In the genomic region with DNA sequence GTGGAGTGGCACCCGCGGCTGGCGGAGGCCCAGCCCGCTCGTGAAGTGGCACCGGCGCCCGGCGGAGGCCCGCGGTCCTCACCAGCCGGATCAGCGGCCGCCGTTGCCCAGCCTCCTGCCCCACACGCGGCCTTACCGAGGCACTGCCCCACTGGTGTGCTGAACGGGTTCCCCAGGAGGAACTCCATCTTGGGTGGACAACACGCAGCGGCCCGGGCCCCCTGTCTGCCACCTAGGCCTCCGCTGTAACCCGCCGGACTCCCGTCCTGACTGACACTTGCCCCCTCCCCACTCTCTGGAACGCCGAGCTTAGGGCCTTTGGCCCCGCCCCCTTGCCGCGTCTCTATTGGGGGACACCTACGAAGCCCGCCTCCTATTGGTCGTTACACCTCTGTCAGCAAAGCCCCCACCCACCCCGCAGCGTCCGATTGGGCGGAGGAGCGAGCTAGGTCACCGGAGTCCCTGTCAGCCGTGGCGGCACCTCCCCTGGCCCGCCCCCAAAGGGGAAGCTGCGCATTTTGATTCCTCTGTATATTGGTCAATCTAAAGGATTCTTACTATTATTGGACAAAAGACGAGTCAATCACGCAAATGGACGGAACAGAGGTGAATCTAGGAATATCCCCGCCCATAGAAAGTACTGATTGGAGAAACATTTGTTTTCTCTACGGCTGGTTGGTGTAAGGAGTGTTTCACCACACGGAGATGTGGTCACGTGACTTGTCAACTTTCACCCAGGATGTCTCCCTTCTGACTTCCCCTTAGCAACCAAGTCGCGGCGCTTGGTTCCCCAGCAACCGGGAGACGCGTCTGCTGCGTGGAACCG, we compare ENCODE assay signal across 8 cellular contexts. TPM values are rescaled to one million over a fixed set of nuclear protein-coding genes. Genes with fewer than 3 reads are reported as not detected.
A peak's percentile ranks its signal among the peaks of the same experiment; 100 is the strongest.
DNase-seq lines count a peak whose midpoint lies in the region; ATAC-seq and TF ChIP-seq lines count a peak whose summit lies in the region.

A gene with protein sequence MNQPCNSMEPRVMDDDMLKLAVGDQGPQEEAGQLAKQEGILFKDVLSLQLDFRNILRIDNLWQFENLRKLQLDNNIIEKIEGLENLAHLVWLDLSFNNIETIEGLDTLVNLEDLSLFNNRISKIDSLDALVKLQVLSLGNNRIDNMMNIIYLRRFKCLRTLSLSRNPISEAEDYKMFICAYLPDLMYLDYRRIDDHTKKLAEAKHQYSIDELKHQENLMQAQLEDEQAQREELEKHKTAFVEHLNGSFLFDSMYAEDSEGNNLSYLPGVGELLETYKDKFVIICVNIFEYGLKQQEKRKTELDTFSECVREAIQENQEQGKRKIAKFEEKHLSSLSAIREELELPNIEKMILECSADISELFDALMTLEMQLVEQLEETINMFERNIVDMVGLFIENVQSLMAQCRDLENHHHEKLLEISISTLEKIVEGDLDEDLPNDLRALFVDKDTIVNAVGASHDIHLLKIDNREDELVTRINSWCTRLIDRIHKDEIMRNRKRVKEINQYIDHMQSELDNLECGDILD (plus strand): TSS at position 737 of the 826 bp plus-strand sequence. CDS start 4,737 bp downstream, outside the sequence.
A gene (minus strand): TSS at position 275 of the 826 bp plus-strand sequence. CDS start 87 bp downstream, at position 188.

- no peaks in the 10 kb centered on the region for H3K9me3 ChIP-seq in mucosa of descending colon

- peaks cover 10% of the 10 kb centered on the region for H3K4me1 ChIP-seq in mucosa of descending colon (ENCODE audit: low read depth)

- peak; percentile 83 for ATAC-seq in GM21619 (IDR thresholded peaks at IDR 0.05; ENCODE audit: unreplicated experiment)
- ATAC-seq in mucosa of descending colon = peak; percentile 95

- peak; percentile 98 for DNase-seq in DMS153 treated with DMSO at 0.1 percent for 48 hours (lab: John Stamatoyannopoulos, UW; ENCODE audit: unreplicated experiment)
- peak; percentile 96 for DNase-seq in OCI-M2 (lab: John Stamatoyannopoulos, UW; ENCODE audit: unreplicated experiment)
- DNase-seq in activated T-cell treated with anti-CD3 and anti-CD28 coated beads, Interleukin-2, amount 50 U/mL, for 1 hour = peak; percentile 98
- peak; percentile 100 for DNase-seq in epithelial cell of proximal tubule (ENCODE audit: low read depth)
- DNase-seq in mucosa of descending colon = peak; percentile 100
- peak; percentile 98 to 100 for DNase-seq in stimulated activated CD8-positive, alpha-beta memory T cell treated with anti-CD3 and anti-CD28 coated beads, Interleukin-4, amount 100 ng/mL, for 1 hour (ENCODE audit: low read depth in 2 of 2, low spot score in 1 of 2)

- no peak for TF ChIP-seq CTCF in epithelial cell of proximal tubule (conservative IDR thresholded peaks at IDR 0.05; ENCODE audit: low read depth, low read length)
- TF ChIP-seq CTCF in mucosa of descending colon (IDR thresholded peaks at IDR 0.05) = no peak

- TF ChIP-seq EP300 in Ishikawa (IDR thresholded peaks at IDR 0.05; ENCODE audit: borderline replicate concordance) = no peak

- intact Hi-C loops in mucosa of descending colon (cut with DNase I, micrococcal nuclease) = no loop called here

- TF ChIP-seq RAD21 in Ishikawa (IDR thresholded peaks at IDR 0.05; ENCODE audit: low read depth) = no peak

- H3K36me3 ChIP-seq in mucosa of descending colon (ENCODE audit: low read depth) = no peaks in the 10 kb centered on the region

- peak within 1 kb of the TSS; percentile 81 for H3K4me3 ChIP-seq in epithelial cell of proximal tubule (ENCODE audit: low read depth, low read length)
- peak within 1 kb of the TSS; percentile 84 for H3K4me3 ChIP-seq in mucosa of descending colon

TF ChIP-seq in Ishikawa, 13 proteins besides CTCF, POLR2A, EP300 and RAD21:
- TF ChIP-seq, protein P1, sequence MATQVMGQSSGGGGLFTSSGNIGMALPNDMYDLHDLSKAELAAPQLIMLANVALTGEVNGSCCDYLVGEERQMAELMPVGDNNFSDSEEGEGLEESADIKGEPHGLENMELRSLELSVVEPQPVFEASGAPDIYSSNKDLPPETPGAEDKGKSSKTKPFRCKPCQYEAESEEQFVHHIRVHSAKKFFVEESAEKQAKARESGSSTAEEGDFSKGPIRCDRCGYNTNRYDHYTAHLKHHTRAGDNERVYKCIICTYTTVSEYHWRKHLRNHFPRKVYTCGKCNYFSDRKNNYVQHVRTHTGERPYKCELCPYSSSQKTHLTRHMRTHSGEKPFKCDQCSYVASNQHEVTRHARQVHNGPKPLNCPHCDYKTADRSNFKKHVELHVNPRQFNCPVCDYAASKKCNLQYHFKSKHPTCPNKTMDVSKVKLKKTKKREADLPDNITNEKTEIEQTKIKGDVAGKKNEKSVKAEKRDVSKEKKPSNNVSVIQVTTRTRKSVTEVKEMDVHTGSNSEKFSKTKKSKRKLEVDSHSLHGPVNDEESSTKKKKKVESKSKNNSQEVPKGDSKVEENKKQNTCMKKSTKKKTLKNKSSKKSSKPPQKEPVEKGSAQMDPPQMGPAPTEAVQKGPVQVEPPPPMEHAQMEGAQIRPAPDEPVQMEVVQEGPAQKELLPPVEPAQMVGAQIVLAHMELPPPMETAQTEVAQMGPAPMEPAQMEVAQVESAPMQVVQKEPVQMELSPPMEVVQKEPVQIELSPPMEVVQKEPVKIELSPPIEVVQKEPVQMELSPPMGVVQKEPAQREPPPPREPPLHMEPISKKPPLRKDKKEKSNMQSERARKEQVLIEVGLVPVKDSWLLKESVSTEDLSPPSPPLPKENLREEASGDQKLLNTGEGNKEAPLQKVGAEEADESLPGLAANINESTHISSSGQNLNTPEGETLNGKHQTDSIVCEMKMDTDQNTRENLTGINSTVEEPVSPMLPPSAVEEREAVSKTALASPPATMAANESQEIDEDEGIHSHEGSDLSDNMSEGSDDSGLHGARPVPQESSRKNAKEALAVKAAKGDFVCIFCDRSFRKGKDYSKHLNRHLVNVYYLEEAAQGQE (IDR thresholded peaks at IDR 0.05; ENCODE audit: low read depth) = no peak
- TF ChIP-seq, protein P2, sequence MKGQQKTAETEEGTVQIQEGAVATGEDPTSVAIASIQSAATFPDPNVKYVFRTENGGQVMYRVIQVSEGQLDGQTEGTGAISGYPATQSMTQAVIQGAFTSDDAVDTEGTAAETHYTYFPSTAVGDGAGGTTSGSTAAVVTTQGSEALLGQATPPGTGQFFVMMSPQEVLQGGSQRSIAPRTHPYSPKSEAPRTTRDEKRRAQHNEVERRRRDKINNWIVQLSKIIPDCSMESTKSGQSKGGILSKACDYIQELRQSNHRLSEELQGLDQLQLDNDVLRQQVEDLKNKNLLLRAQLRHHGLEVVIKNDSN (IDR thresholded peaks at IDR 0.05) = peak; percentile 96
- TF ChIP-seq TAF1 (IDR thresholded peaks at IDR 0.05; ENCODE audit: low read depth) (peak; percentile 82; the same call in 1 of the 2 replicates), FOXM1 (IDR thresholded peaks at IDR 0.05; ENCODE audit: borderline replicate concordance, low read depth) (no peak; the same call in 1 of the 2 replicates), ZBTB7A (IDR thresholded peaks at IDR 0.05; ENCODE audit: low read depth) (no peak), CREB1 (IDR thresholded peaks at IDR 0.05; ENCODE audit: low read depth) (peak; percentile 59; the same call in 1 of the 2 replicates), NFIC (IDR thresholded peaks at IDR 0.05) (no peak), TCF12 (IDR thresholded peaks at IDR 0.05; ENCODE audit: low read depth) (no peak), EGR1 (IDR thresholded peaks at IDR 0.05) (0 out of 2 replicates have a peak, but pooled peaks have one; percentile 1), CEBPB (IDR thresholded peaks at IDR 0.05) (no peak), YY1 (IDR thresholded peaks at IDR 0.05; ENCODE audit: low read depth) (peak; percentile 32; the same call in 1 of the 2 replicates), TEAD4 (IDR thresholded peaks at IDR 0.05) (peak; percentile 35; the same call in 1 of the 2 replicates)
- TF ChIP-seq, protein P3, sequence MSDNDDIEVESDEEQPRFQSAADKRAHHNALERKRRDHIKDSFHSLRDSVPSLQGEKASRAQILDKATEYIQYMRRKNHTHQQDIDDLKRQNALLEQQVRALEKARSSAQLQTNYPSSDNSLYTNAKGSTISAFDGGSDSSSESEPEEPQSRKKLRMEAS (IDR thresholded peaks at IDR 0.05) = peak; percentile 22; the same call in 1 of the 2 replicates

RNA-seq across cellular contexts. Expression of the first gene that starts in this region (rescaled TPM):
- total RNA-seq in epithelial cell of proximal tubule (0.06 and 0.72 TPM in 2 replicates), mucosa of descending colon (1 to 10 TPM; 1.0 to 3.3 (median 1.4) TPM)

RNA-seq across cellular contexts. Expression of the second gene that starts in this region (rescaled TPM):
- total RNA-seq in epithelial cell of proximal tubule (13.2 and 19.4 TPM in 2 replicates), mucosa of descending colon (100 to 1,000 TPM in 1 of 3 donors, 10 to 100 TPM in 2; 67.8 to 101 (median 87.7) TPM)

Comparison
In these comparisons a context has a peak if more than half of its experiments do, and no peak if none do; other contexts are left out.
1. Peak in every context shown above with its lines: DNase-seq, ATAC-seq and H3K4me3 ChIP-seq.